ENCODE assay signal across 9 cellular contexts in the genomic region with DNA sequence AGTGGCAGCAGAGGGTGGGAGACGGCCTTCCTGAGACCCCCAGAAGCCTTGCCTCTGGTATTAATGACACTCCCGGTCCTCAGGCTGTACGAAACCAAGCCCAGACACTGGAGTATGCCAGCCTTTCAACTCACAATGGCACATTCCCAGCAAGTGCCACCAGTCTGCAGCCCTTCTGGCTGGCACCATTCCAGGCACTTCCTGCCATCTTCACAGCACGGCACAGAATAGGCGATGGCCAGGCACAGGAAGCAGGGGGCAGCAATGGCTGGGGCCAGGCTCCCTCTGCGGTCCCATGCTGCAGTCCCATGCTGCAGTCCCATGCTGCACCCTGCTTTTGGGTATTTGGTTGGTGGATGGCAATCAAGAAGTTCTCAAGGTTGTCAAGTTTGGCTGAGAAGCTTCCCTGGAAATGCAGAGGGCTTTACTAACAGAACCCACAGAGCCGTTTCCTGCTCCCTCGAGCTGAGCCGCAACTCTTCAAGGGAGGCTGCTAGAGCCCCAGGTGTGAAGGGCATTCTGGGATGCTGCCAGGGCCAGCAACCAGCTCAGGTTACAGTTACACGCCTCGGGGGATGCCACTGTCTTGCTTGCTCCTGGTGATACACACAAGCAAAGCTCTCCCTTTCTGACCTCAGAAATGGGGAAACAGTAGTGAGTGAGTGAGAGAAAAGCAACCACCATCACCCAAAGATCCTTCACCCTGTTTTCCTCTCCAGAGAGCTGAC. TPM values are rescaled to one million over a fixed set of nuclear protein-coding genes. Genes with fewer than 3 reads are reported as not detected.
A peak's percentile ranks its signal among the peaks of the same experiment; 100 is the strongest.
DNase-seq lines count a peak whose midpoint lies in the region; ATAC-seq and TF ChIP-seq lines count a peak whose summit lies in the region.
"Had no signal": no experiment of that assay in that cellular context is flagged by ENCODE, and none has a peak within 500 bp of the region (broad histone marks: within the 10 kb centered on the region; RNA-seq: fewer than 3 reads in every experiment).

No MANE protein-coding gene starts in this region.

- H3K79me2 ChIP-seq in GM23338 (replicated peaks; ENCODE audit: insufficient read depth): no peaks in the 10 kb centered on the region

- H3K4me1 ChIP-seq in GM23338 (ENCODE audit: insufficient read depth): peaks cover 10% of the 10 kb centered on the region; the same call in 1 of the 2 replicates
- peaks cover 0 to 63% (median 27%) of the 10 kb centered on the region in 4 donors for H3K4me1 ChIP-seq in tibial nerve

- H3K9me3 Mint-ChIP-seq in GM23338: no peaks in the 10 kb centered on the region
- no peaks in the 10 kb centered on the region for H3K9me3 Mint-ChIP-seq in natural killer cell treated with Interleukin-12 subunit alpha and Interleukin-12 subunit beta and Interleukin-15 and Interleukin-18, amount 100 ng/mL, for 72 hours

- H3K27ac Mint-ChIP-seq in GM23338: no peak overlapping the region; the same call in 1 of the 2 replicates
- no peak overlapping the region for H3K27ac Mint-ChIP-seq in natural killer cell treated with Interleukin-12 subunit alpha and Interleukin-12 subunit beta and Interleukin-15 and Interleukin-18, amount 100 ng/mL, for 72 hours

- H3K36me3 Mint-ChIP-seq in GM23338 (ENCODE audit: low read depth): no peaks in the 10 kb centered on the region
- H3K36me3 Mint-ChIP-seq in natural killer cell treated with Interleukin-12 subunit alpha and Interleukin-12 subunit beta and Interleukin-15 and Interleukin-18, amount 100 ng/mL, for 72 hours: no peaks in the 10 kb centered on the region

- H3K27ac ChIP-seq in GM23338 (ENCODE audit: low read depth): no peak overlapping the region
- H3K27ac ChIP-seq in tibial nerve: peak overlapping the region in 1 of 4 donors; percentile 43
- H3K27ac ChIP-seq: psoas muscle had no signal

- ATAC-seq in GM23338 (peak; percentile 47), HG03469 (IDR thresholded peaks at IDR 0.05; ENCODE audit: unreplicated experiment) (no peak)
- no peak for ATAC-seq in natural killer cell treated with Interleukin-12 subunit alpha and Interleukin-12 subunit beta and Interleukin-15 and Interleukin-18, amount 100 ng/mL, for 72 hours
- no peak for ATAC-seq in activated CD4-positive, CD25-positive, alpha-beta regulatory T cell treated with anti-CD3 and anti-CD28 coated beads, Interleukin-2, amount 50 U/mL, for 24 hours

- no peaks in the 10 kb centered on the region for H3K9me3 ChIP-seq in tibial nerve
- H3K9me3 ChIP-seq: psoas muscle had no signal

- H3K27me3 Mint-ChIP-seq in GM23338 (ENCODE audit: insufficient read depth, low read depth, poor library complexity): peaks cover 7% of the 10 kb centered on the region
- H3K27me3 Mint-ChIP-seq in natural killer cell treated with Interleukin-12 subunit alpha and Interleukin-12 subunit beta and Interleukin-15 and Interleukin-18, amount 100 ng/mL, for 72 hours: peaks cover 0 to 5% of the 10 kb centered on the region in 2 donors

- no peak overlapping the region for H2AFZ ChIP-seq in GM23338

- TF ChIP-seq CTCF in GM23338 (conservative IDR thresholded peaks at IDR 0.05; ENCODE audit: low read depth in 2 of 2) (no peak), tibial nerve (IDR thresholded peaks at IDR 0.05) (no peak)

- no peak for TF ChIP-seq POLR2A in tibial nerve (IDR thresholded peaks at IDR 0.05)

- H3K4me1 Mint-ChIP-seq in GM23338: peaks cover 48% of the 10 kb centered on the region
- H3K4me1 Mint-ChIP-seq in natural killer cell treated with Interleukin-12 subunit alpha and Interleukin-12 subunit beta and Interleukin-15 and Interleukin-18, amount 100 ng/mL, for 72 hours (ENCODE audit: low read depth in 2 of 2): no peaks in the 10 kb centered on the region

- no peak overlapping the region for H3K4me3 Mint-ChIP-seq in GM23338
- no peak overlapping the region for H3K4me3 Mint-ChIP-seq in natural killer cell treated with Interleukin-12 subunit alpha and Interleukin-12 subunit beta and Interleukin-15 and Interleukin-18, amount 100 ng/mL, for 72 hours

- H3K9me2 ChIP-seq in GM23338 (ENCODE audit: insufficient read depth): no peaks in the 10 kb centered on the region

- H4K20me1 ChIP-seq in GM23338 (replicated peaks; ENCODE audit: insufficient read depth): no peaks in the 10 kb centered on the region

- TF ChIP-seq EP300 in tibial nerve (IDR thresholded peaks at IDR 0.05): no peak

- no peaks in the 10 kb centered on the region for H3K27me3 ChIP-seq in GM23338 (ENCODE audit: insufficient read depth)
- H3K27me3 ChIP-seq in tibial nerve: no peaks in the 10 kb centered on the region

- H3K36me3 ChIP-seq in GM23338 (ENCODE audit: insufficient read depth): no peaks in the 10 kb centered on the region
- H3K36me3 ChIP-seq in tibial nerve: no peaks in the 10 kb centered on the region

- DNase-seq in GM23338 (ENCODE audit: low spot score) (peak; percentile 64), NCI-H1694 (lab: John Stamatoyannopoulos, UW) (peak; percentile 39), amygdala (lab: John Stamatoyannopoulos, UW) (peak in 43 of 56 donors; percentile 11 to 81 (median 46)), mesenteric fat pad (ENCODE audit: low spot score) (no peak), tibial nerve (ENCODE audit: low spot score in 2 of 2) (no peak)
- peak; percentile 56 for DNase-seq in natural killer cell treated with Interleukin-12 subunit alpha and Interleukin-12 subunit beta and Interleukin-15 and Interleukin-18, amount 100 ng/mL, for 72 hours (ENCODE audit: low spot score)

- H3K4me2 ChIP-seq in GM23338: peak overlapping the region; percentile 31; the same call in 1 of the 2 replicates

- 48 to 73% methylated on average over 9 to 10 of the region's 11 CpGs for WGBS in tibial nerve, 2 donors

- no peak overlapping the region for H3K4me3 ChIP-seq in GM23338
- H3K4me3 ChIP-seq in tibial nerve: no peak overlapping the region
- H3K4me3 ChIP-seq: psoas muscle had no signal

- H3F3A ChIP-seq in GM23338 (replicated peaks; ENCODE audit: low read depth): no peaks in the 10 kb centered on the region

TF ChIP-seq in GM23338, 12 proteins besides CTCF, POLR2A, EP300 and RAD21 (continues in another document):
- no peak for TF ChIP-seq CREB1 (CRISPR knock-in tag; IDR thresholded peaks at IDR 0.05; ENCODE audit: low read depth)
- TF ChIP-seq ZNF114 (CRISPR knock-in tag; IDR thresholded peaks at IDR 0.05): no peak
- TF ChIP-seq STAT1 (IDR thresholded peaks at IDR 0.05; ENCODE audit: unreplicated experiment): no peak
- TF ChIP-seq ZNF331 (CRISPR knock-in tag; IDR thresholded peaks at IDR 0.05; ENCODE audit: low read depth): no peak
- no peak for TF ChIP-seq POLR2AphosphoS5 (IDR thresholded peaks at IDR 0.05; ENCODE audit: low read depth)
- TF ChIP-seq, protein P1, sequence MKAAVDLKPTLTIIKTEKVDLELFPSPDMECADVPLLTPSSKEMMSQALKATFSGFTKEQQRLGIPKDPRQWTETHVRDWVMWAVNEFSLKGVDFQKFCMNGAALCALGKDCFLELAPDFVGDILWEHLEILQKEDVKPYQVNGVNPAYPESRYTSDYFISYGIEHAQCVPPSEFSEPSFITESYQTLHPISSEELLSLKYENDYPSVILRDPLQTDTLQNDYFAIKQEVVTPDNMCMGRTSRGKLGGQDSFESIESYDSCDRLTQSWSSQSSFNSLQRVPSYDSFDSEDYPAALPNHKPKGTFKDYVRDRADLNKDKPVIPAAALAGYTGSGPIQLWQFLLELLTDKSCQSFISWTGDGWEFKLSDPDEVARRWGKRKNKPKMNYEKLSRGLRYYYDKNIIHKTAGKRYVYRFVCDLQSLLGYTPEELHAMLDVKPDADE (IDR thresholded peaks at IDR 0.05): no peak
- TF ChIP-seq, protein P2, sequence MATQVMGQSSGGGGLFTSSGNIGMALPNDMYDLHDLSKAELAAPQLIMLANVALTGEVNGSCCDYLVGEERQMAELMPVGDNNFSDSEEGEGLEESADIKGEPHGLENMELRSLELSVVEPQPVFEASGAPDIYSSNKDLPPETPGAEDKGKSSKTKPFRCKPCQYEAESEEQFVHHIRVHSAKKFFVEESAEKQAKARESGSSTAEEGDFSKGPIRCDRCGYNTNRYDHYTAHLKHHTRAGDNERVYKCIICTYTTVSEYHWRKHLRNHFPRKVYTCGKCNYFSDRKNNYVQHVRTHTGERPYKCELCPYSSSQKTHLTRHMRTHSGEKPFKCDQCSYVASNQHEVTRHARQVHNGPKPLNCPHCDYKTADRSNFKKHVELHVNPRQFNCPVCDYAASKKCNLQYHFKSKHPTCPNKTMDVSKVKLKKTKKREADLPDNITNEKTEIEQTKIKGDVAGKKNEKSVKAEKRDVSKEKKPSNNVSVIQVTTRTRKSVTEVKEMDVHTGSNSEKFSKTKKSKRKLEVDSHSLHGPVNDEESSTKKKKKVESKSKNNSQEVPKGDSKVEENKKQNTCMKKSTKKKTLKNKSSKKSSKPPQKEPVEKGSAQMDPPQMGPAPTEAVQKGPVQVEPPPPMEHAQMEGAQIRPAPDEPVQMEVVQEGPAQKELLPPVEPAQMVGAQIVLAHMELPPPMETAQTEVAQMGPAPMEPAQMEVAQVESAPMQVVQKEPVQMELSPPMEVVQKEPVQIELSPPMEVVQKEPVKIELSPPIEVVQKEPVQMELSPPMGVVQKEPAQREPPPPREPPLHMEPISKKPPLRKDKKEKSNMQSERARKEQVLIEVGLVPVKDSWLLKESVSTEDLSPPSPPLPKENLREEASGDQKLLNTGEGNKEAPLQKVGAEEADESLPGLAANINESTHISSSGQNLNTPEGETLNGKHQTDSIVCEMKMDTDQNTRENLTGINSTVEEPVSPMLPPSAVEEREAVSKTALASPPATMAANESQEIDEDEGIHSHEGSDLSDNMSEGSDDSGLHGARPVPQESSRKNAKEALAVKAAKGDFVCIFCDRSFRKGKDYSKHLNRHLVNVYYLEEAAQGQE (IDR thresholded peaks at IDR 0.05; ENCODE audit: unreplicated experiment): no peak

RNA-seq across cellular contexts. Expression of a gene that starts 23.8 kb away (rescaled TPM):
- 56.7 and 63.5 TPM in 2 replicates for total RNA-seq in GM23338 (2014; rRNA removed; shearing (Covaris generic))
- polyA plus RNA-seq in GM23338 (2016; fragmentation: Nextera tagmentation; extraction: Ambion mirVana): 9.8 and 11.1 TPM in 2 replicates
- 1 to 10 TPM; 1.4 to 7.9 TPM for total RNA-seq in natural killer cell treated with Interleukin-12 subunit alpha and Interleukin-12 subunit beta and Interleukin-15 and Interleukin-18, amount 100 ng/mL, for 72 hours
- total RNA-seq in mesenteric fat pad: 25.6 TPM
- total RNA-seq in tibial nerve: 10 to 100 TPM in 3 of 4 donors, 1 to 10 TPM in 1; 9.4 to 17.1 (median 14.0) TPM

RNA-seq across cellular contexts. Expression of a gene that starts 37.4 kb away (rescaled TPM):
- total RNA-seq in GM23338 (2014; rRNA removed; shearing (Covaris generic)): 44.7 and 55.1 TPM in 2 replicates
- polyA plus RNA-seq in GM23338 (2016; fragmentation: Nextera tagmentation; extraction: Ambion mirVana): 27.7 and 27.8 TPM in 2 replicates
- total RNA-seq in natural killer cell treated with Interleukin-12 subunit alpha and Interleukin-12 subunit beta and Interleukin-15 and Interleukin-18, amount 100 ng/mL, for 72 hours: 10 to 100 TPM; 26.8 to 37.9 TPM
- total RNA-seq in mesenteric fat pad (14.1 TPM), tibial nerve (10 to 100 TPM; 18.1 to 25.8 (median 20.9) TPM)

Comparison
In these comparisons a context has a peak if more than half of its experiments do, and no peak if none do; other contexts are left out.
1. DNase-seq: peak in GM23338 (single experiment), NCI-H1694 (single experiment), amygdala (43 of 56) and natural killer cell treated with Interleukin-12 subunit alpha and Interleukin-12 subunit beta and Interleukin-15 and Interleukin-18, amount 100 ng/mL, for 72 hours (single experiment); none in mesenteric fat pad (single experiment) and tibial nerve (0 of 2).